Comparison of ENCODE assay signal across 10 cellular contexts in genomic region chr6:9482030-9482731, GRCh38.
DNase-seq lines count a peak whose midpoint lies in the region; ATAC-seq and TF ChIP-seq lines count a peak whose summit lies in the region.
"Had no signal": no experiment of that assay in that cellular context is flagged by ENCODE, and none has a peak within 500 bp of the region (broad histone marks: within the 10 kb centered on the region; RNA-seq: fewer than 3 reads in every experiment).

No MANE protein-coding gene starts in this region.

- peaks cover 1% of the 10 kb centered on the region for H3K4me1 Mint-ChIP-seq in progenitor cell of endocrine pancreas (ENCODE audit: low read depth)

- in situ Hi-C loops in IMR-90 (cut with MboI; ENCODE audit: low sequenced_read_pairs) = loop anchor here (25.0 kb wide), 1 partner anchor 1255 kb away; the partner anchor contains the start of gene TMEM14B

- H2AK9ac ChIP-seq in IMR-90 (replicated peaks; ENCODE audit: low read depth, low read length, poor library complexity) = no peak overlapping the region

- H3K18ac ChIP-seq in IMR-90 (ENCODE audit: low read depth, low read length) = peak overlapping the region; percentile 85; the same call in 1 of the 2 replicates

- intact Hi-C loops in IMR-90 (cut with micrococcal nuclease) = loop anchor here (5.0 kb wide), 1 partner anchor 500 kb away; no protein-coding TSS in a partner anchor

- no TSS peak for BruUV-seq in IMR-90 (replicated peaks; lab: Mats Ljungman, UMichigan)

- peak overlapping the region; percentile 42 for H3K14ac ChIP-seq in IMR-90 (replicated peaks; ENCODE audit: low read depth, low read length)

- H2AK5ac ChIP-seq in IMR-90 (ENCODE audit: low read depth, low read length) = peak overlapping the region; percentile 70

- H4K91ac ChIP-seq in IMR-90 (ENCODE audit: insufficient read depth, low read depth, low read length) = peak overlapping the region; percentile 60

- no peak overlapping the region for H2AFZ ChIP-seq in IMR-90 (replicated peaks; ENCODE audit: low read length, poor library complexity)

- no peaks in the 10 kb centered on the region for H3K27me3 Mint-ChIP-seq in progenitor cell of endocrine pancreas

- peak; percentile 89 for ATAC-seq in IMR-90 (ENCODE audit: low read depth)
- ATAC-seq: K562 had no signal

- POLR2A ChIA-PET in IMR-90 (lab: Charles Lee; ENCODE audit: unreplicated experiment) = interaction anchor here (0.5 kb wide), 1 partner anchor 135 kb away, joined by 5 read pairs; no protein-coding TSS in a partner anchor

- H3K9me1 ChIP-seq in IMR-90 (ENCODE audit: insufficient read depth, low read length) = no peaks in the 10 kb centered on the region; the same call in 1 of the 2 replicates

- TF ChIP-seq RAD21 in IMR-90 (IDR thresholded peaks at IDR 0.05; ENCODE audit: low read length) = no peak

- no peaks in the 10 kb centered on the region for H3K36me3 ChIP-seq in IMR-90 (ENCODE audit: control insufficient read depth, insufficient read depth, low read length)

- peak overlapping the region; percentile 70 for H2BK20ac ChIP-seq in IMR-90 (ENCODE audit: low read depth, low read length)

- no peak overlapping the region for H3K9ac ChIP-seq in IMR-90 (ENCODE audit: low read depth, low read length)

- no peaks in the 10 kb centered on the region for H3K36me3 Mint-ChIP-seq in progenitor cell of endocrine pancreas (ENCODE audit: insufficient read depth)

- WGBS in IMR-90 (ENCODE audit: extremely low coverage in 2 of 2, insufficient read length in 1 of 2), 2 experiments = no CpG with 5 or more reads among the region's 5 CpGs

- TF ChIP-seq CTCF in IMR-90 (conservative IDR thresholded peaks at IDR 0.05; ENCODE audit: low read depth, low read length) (no peak), cardiac fibroblast (IDR thresholded peaks at IDR 0.05; ENCODE audit: low read depth, low read length) (no peak), progenitor cell of endocrine pancreas (IDR thresholded peaks at IDR 0.05; ENCODE audit: unreplicated experiment) (no peak)

- peak overlapping the region; percentile 28; the same call in 1 of the 2 replicates for H3K56ac ChIP-seq in IMR-90 (ENCODE audit: extremely low read depth, insufficient read depth, low read length)

- peak overlapping the region; percentile 61; the same call in 1 of the 2 replicates for H3K4me2 ChIP-seq in IMR-90 (ENCODE audit: low read depth, low read length)

- H4K20me1 ChIP-seq in IMR-90 (ENCODE audit: insufficient read depth, low read length) = no peaks in the 10 kb centered on the region

- H2BK5ac ChIP-seq in IMR-90 (ENCODE audit: low read depth, low read length, poor library complexity, severe bottlenecking) = peak overlapping the region; percentile 85

- peaks cover 11% of the 10 kb centered on the region for H3K4me1 ChIP-seq in IMR-90 (ENCODE audit: control insufficient read depth, insufficient read depth, low read length)

- H3K4me3 Mint-ChIP-seq in progenitor cell of endocrine pancreas (ENCODE audit: low read depth) = no peak overlapping the region

- CTCF ChIA-PET in IMR-90 (lab: Yijun Ruan, JAX) = interaction anchor here (0.9 to 1.2 kb wide), 4 partner anchors 11 to 924 kb away, joined by 3 read pairs; no protein-coding TSS in a partner anchor

- H3K4me3 ChIP-seq in IMR-90 (ENCODE audit: insufficient read depth, low read depth, low read length) (no peak overlapping the region), cardiac fibroblast (replicated peaks in 1 of 2; ENCODE audit: low read depth in 2 of 2, low read length in 2 of 2) (no peak overlapping the region)
- H3K4me3 ChIP-seq: K562, skin epidermis had no signal

- DNase-seq in DMS 273 treated with DMSO at 0.1 percent for 48 hours (lab: John Stamatoyannopoulos, UW) = peak; percentile 1
- DNase-seq in IMR-90 = peak; percentile 96
- DNase-seq in cardiac fibroblast (ENCODE audit: low read depth in 2 of 2) = peak; percentile 87 to 89
- DNase-seq in myocyte (ENCODE audit: low read depth) = peak; percentile 79
- DNase-seq in putamen (ENCODE audit: low spot score) = no peak
- DNase-seq in progenitor cell of endocrine pancreas (ENCODE audit: low spot score, unreplicated experiment) = no peak
- no peak for DNase-seq in NCI-H82 treated with DMSO at 0.1 percent for 48 hours (lab: John Stamatoyannopoulos, UW; ENCODE audit: unreplicated experiment)
- no peak for DNase-seq in cerebellar nuclear complex (lab: John Stamatoyannopoulos, UW)

- H3K79me1 ChIP-seq in IMR-90 (ENCODE audit: low read depth in 1 of 2, low read length in 2 of 2) = no peaks in the 10 kb centered on the region

- H4K8ac ChIP-seq in IMR-90 (ENCODE audit: low read depth in 2 of 2, low read length in 2 of 2) = peak overlapping the region in 1 of 2 experiments; percentile 83; a peak in 3 of 4 replicates

- H3K27ac ChIP-seq in IMR-90 (ENCODE audit: insufficient read depth, low read length) = peak overlapping the region; percentile 58; the same call in 1 of the 2 replicates

- H3K4ac ChIP-seq in IMR-90 (ENCODE audit: low read depth, low read length) = peak overlapping the region; percentile 90

- peak overlapping the region; percentile 36 for H3K23ac ChIP-seq in IMR-90 (ENCODE audit: low read depth, low read length)

- H3K9me3 Mint-ChIP-seq in progenitor cell of endocrine pancreas (ENCODE audit: low read depth) = peaks cover 8% of the 10 kb centered on the region

- no peaks in the 10 kb centered on the region for H3K27me3 ChIP-seq in IMR-90 (ENCODE audit: control insufficient read depth, insufficient read depth, low read length)

- peak overlapping the region; percentile 65; the same call in 1 of the 2 replicates for H4K5ac ChIP-seq in IMR-90 (ENCODE audit: low read depth, low read length)

- peak overlapping the region; percentile 36; the same call in 1 of the 3 replicates for H2BK15ac ChIP-seq in IMR-90 (ENCODE audit: low read depth, low read length)

- peak overlapping the region; percentile 91 for H2BK120ac ChIP-seq in IMR-90 (ENCODE audit: low read depth, low read length)

- TF ChIP-seq POLR2A in IMR-90 (IDR thresholded peaks at IDR 0.05; ENCODE audit: low read depth, low read length) = no peak

- no peak overlapping the region for H3K27ac Mint-ChIP-seq in progenitor cell of endocrine pancreas

- dilution Hi-C loops in IMR-90 (cut with HindIII; ENCODE audit: low sequenced_read_pairs, unreplicated experiment) = no loop called here

- H3K9me3 ChIP-seq in IMR-90 (ENCODE audit: control insufficient read depth, insufficient read depth, low read length) = no peaks in the 10 kb centered on the region

TF ChIP-seq in IMR-90, 13 proteins besides CTCF, POLR2A, EP300 and RAD21:
- TF ChIP-seq MXI1 (IDR thresholded peaks at IDR 0.05; ENCODE audit: borderline replicate concordance, low read depth, low read length) (no peak), USF2 (IDR thresholded peaks at IDR 0.05; ENCODE audit: low read depth, low read length) (no peak), CEBPB (IDR thresholded peaks at IDR 0.05; ENCODE audit: low read depth, low read length) (peak; percentile 35; the same call in 1 of the 2 replicates), NFE2L2 (IDR thresholded peaks at IDR 0.05; ENCODE audit: low read depth, low read length) (peak; percentile 72; the same call in 1 of the 2 replicates), RFX5 (IDR thresholded peaks at IDR 0.05; ENCODE audit: low read depth, low read length) (no peak), BHLHE40 (IDR thresholded peaks at IDR 0.05; ENCODE audit: low read depth, low read length) (peak; percentile 71; the same call in 1 of the 2 replicates), FOS (IDR thresholded peaks at IDR 0.05; ENCODE audit: low read depth, low read length) (peak; percentile 99), ELK1 (IDR thresholded peaks at IDR 0.05; ENCODE audit: borderline replicate concordance, low read depth, low read length) (no peak), MAFK (IDR thresholded peaks at IDR 0.05; ENCODE audit: low read depth, low read length) (peak; percentile 58), CHD1 (IDR thresholded peaks at IDR 0.05; ENCODE audit: low read depth, low read length) (no peak), SMC3 (IDR thresholded peaks at IDR 0.05; ENCODE audit: low read depth, low read length) (no peak), MAZ (IDR thresholded peaks at IDR 0.05; ENCODE audit: borderline replicate concordance, low read depth, low read length) (no peak), RCOR1 (IDR thresholded peaks at IDR 0.05; ENCODE audit: insufficient replicate concordance, low read length) (peak; percentile 78)

Comparison
In these comparisons a context has a peak if more than half of its experiments do, and no peak if none do; other contexts are left out.
1. DNase-seq: peak in DMS 273 treated with DMSO at 0.1 percent for 48 hours (single experiment), IMR-90 (single experiment), cardiac fibroblast (2 of 2) and myocyte (single experiment); none in putamen (single experiment), progenitor cell of endocrine pancreas (single experiment), NCI-H82 treated with DMSO at 0.1 percent for 48 hours (single experiment) and cerebellar nuclear complex (0 of 2).